Comparison of ENCODE assay signal across 12 cellular contexts in the genomic region with DNA sequence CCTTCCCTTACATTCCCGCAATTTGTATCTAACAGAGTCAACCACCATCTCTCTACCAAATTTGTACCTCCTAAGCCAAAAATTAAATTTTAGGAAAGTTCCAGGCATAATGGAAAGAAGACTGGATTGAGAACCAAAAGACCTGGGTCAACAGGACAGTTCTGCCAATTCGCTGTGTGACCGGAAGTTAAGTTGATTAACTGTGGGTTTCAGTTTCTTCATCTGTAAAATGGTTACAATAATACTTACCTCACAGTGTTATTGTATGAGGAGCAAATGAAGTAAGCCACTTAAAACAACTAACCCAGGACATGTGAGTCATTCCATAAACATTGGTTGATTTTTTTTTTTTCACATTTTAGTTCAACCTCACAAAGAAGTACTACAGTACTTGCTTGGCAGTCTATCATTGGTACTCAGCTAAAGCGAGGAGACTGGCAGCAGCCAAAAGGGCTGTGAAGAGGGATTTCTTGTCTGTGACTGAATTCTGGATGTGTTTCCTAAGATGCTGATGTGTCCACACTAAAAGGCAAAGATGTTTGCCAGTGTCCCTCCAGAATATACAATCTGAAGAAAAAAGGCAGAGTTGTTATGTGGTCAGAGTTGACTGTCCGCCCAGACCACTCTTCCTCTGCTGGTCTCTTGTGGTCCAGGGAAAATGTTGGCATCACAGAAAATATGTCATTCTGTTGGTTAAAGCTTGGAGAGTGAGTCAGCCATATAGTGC.
DNase-seq lines count a peak whose midpoint lies in the region; ATAC-seq and TF ChIP-seq lines count a peak whose summit lies in the region.
"Had no signal": no experiment of that assay in that cellular context is flagged by ENCODE, and none has a peak within 500 bp of the region (broad histone marks: within the 10 kb centered on the region; RNA-seq: fewer than 3 reads in every experiment).

No MANE protein-coding gene starts in this region.

- H3K9me3 ChIP-seq in SK-N-SH (no peaks in the 10 kb centered on the region), thoracic aorta (no peaks in the 10 kb centered on the region), heart left ventricle (no peaks in the 10 kb centered on the region), heart right ventricle (peaks cover 0 to 8% (median 0%) of the 10 kb centered on the region in 11 donors), A673 (ENCODE audit: low read depth, low read length, poor library complexity, severe bottlenecking) (no peaks in the 10 kb centered on the region)
- H3K9me3 ChIP-seq: Caco-2 had no signal

- peak in 1 of 2 experiments; percentile 28; a peak in 1 of 4 replicates for TF ChIP-seq EP300 in SK-N-SH (IDR thresholded peaks at IDR 0.05; ENCODE audit: borderline replicate concordance in 1 of 2, low read depth in 1 of 2, low read length in 1 of 2)

- peak; percentile 76 for ATAC-seq in thoracic aorta (ENCODE audit: insufficient number of reproducible peaks, low FRiP score, low read depth)
- ATAC-seq in heart left ventricle = no peak
- no peak for ATAC-seq in heart right ventricle

- H3F3A ChIP-seq in SK-N-SH (replicated peaks; ENCODE audit: insufficient read depth) = peaks cover 13% of the 10 kb centered on the region

- DNase-seq in GM04504 (ENCODE audit: low read depth) (peak; percentile 20), SK-N-SH (no peak), fibroblast of peridontal ligament (ENCODE audit: extremely low read depth) (peak; percentile 89), thoracic aorta (ENCODE audit: low spot score) (no peak), heart left ventricle (no peak), heart right ventricle (no peak), A673 (ENCODE audit: low spot score) (no peak)
- DNase-seq: Caco-2; KG1; midbrain; stimulated activated CD4-positive, alpha-beta T cell treated with anti-CD3 and anti-CD28 coated beads, Interleukin-4, amount 100 ng/mL, for 24 hours; T-helper 9 cell had no signal

- TF ChIP-seq RAD21 in SK-N-SH (IDR thresholded peaks at IDR 0.05; ENCODE audit: low read length) = no peak

- no peaks in the 10 kb centered on the region for H3K27me3 ChIP-seq in SK-N-SH (ENCODE audit: insufficient read depth)
- no peaks in the 10 kb centered on the region for H3K27me3 ChIP-seq in thoracic aorta (replicated peaks; ENCODE audit: insufficient read depth)
- no peaks in the 10 kb centered on the region for H3K27me3 ChIP-seq in heart left ventricle
- no peaks in the 10 kb centered on the region for H3K27me3 ChIP-seq in heart right ventricle
- no peaks in the 10 kb centered on the region for H3K27me3 ChIP-seq in A673 (replicated peaks; ENCODE audit: insufficient read depth, low read depth, low read length, poor library complexity)

- H3K4me3 ChIP-seq in SK-N-SH (ENCODE audit: low read depth in 2 of 2, low read length in 1 of 2) (no peak overlapping the region), thoracic aorta (no peak overlapping the region), heart left ventricle (no peak overlapping the region), heart right ventricle (no peak overlapping the region), A673 (ENCODE audit: low read depth, low read length, poor library complexity, severe bottlenecking) (no peak overlapping the region)

- POLR2A ChIA-PET in SK-N-SH (lab: Yijun Ruan, JAX) = no interaction called here
- POLR2A ChIA-PET in A673 (lab: Charles Lee; ENCODE audit: low non-redundant PET) = no interaction called here

- no peaks in the 10 kb centered on the region for H3K79me2 ChIP-seq in SK-N-SH (ENCODE audit: insufficient read depth)

- no TSS peak for BruUV-seq in A673 (replicated peaks; lab: Mats Ljungman, UMichigan)

- H3K27ac ChIP-seq in SK-N-SH (ENCODE audit: low read depth in 2 of 2, low read length in 1 of 2) (peak overlapping the region in 1 of 2 experiments; percentile 14; a peak in 1 of 4 replicates), thoracic aorta (peak overlapping the region; percentile 44 to 70), heart left ventricle (no peak overlapping the region), heart right ventricle (no peak overlapping the region), A673 (ENCODE audit: low read depth, low read length, poor library complexity, severe bottlenecking) (no peak overlapping the region)

- CTCF ChIA-PET in SK-N-SH (lab: Yijun Ruan, JAX) = no interaction called here
- CTCF ChIA-PET in A673 (lab: Charles Lee) = no interaction called here

- H3K36me3 ChIP-seq in SK-N-SH (replicated peaks in 1 of 2; ENCODE audit: control insufficient read depth in 1 of 2, insufficient read depth in 2 of 2, low read length in 1 of 2) (no peaks in the 10 kb centered on the region), thoracic aorta (no peaks in the 10 kb centered on the region), heart left ventricle (no peaks in the 10 kb centered on the region), heart right ventricle (no peaks in the 10 kb centered on the region), A673 (ENCODE audit: insufficient read depth, low read length, poor library complexity, severe bottlenecking) (no peaks in the 10 kb centered on the region)

- TF ChIP-seq POLR2A in heart left ventricle (IDR thresholded peaks at IDR 0.05) = no peak

- H3K9me2 ChIP-seq in SK-N-SH = no peaks in the 10 kb centered on the region

- peaks cover 0 to 6% of the 10 kb centered on the region in 2 experiments; a peak in 1 of 4 replicates for H3K4me1 ChIP-seq in SK-N-SH (ENCODE audit: control insufficient read depth in 1 of 2, insufficient read depth in 2 of 2, low read depth in 1 of 2, low read length in 1 of 2)
- H3K4me1 ChIP-seq in thoracic aorta (ENCODE audit: control insufficient read depth in 1 of 2, low read depth in 2 of 2) = peaks cover 0 to 15% of the 10 kb centered on the region in 2 donors
- no peaks in the 10 kb centered on the region for H3K4me1 ChIP-seq in heart left ventricle
- H3K4me1 ChIP-seq in heart right ventricle = peaks cover 0 to 4% (median 0%) of the 10 kb centered on the region in 9 donors
- no peaks in the 10 kb centered on the region for H3K4me1 ChIP-seq in A673 (ENCODE audit: insufficient read depth, low read length, poor library complexity, severe bottlenecking)
- H3K4me1 ChIP-seq: Caco-2 had no signal

- H2AFZ ChIP-seq in SK-N-SH (ENCODE audit: low read depth) = no peak overlapping the region

- no peak overlapping the region; the same call in 1 of the 2 replicates for H3K4me2 ChIP-seq in SK-N-SH

- TF ChIP-seq CTCF in SK-N-SH (IDR thresholded peaks at IDR 0.05) (no peak), thoracic aorta (IDR thresholded peaks at IDR 0.05) (no peak), heart left ventricle (IDR thresholded peaks at IDR 0.05) (no peak), heart right ventricle (IDR thresholded peaks at IDR 0.05) (no peak), A673 (conservative IDR thresholded peaks at IDR 0.05; ENCODE audit: low read depth, low read length) (no peak)

- no peak overlapping the region for H3K9ac ChIP-seq in SK-N-SH

- WGBS in SK-N-SH (ENCODE audit: low lambda C conversion rate) = 86% methylated on average over 5 of the region's 5 CpGs
- WGBS in heart left ventricle, 4 donors = 93 to 96% (median 94%) methylated on average over 5 of the region's 5 CpGs
- WGBS in heart right ventricle, 2 donors = 95 to 97% methylated on average over 5 of the region's 5 CpGs

- intact Hi-C loops in heart left ventricle (cut with DNase I) = no loop called here
- intact Hi-C loops in heart right ventricle (cut with DNase I) = no loop called here
- intact Hi-C loops in A673 (cut with micrococcal nuclease; ENCODE audit: unreplicated experiment) = no loop called here

- no peaks in the 10 kb centered on the region for H4K20me1 ChIP-seq in SK-N-SH (ENCODE audit: insufficient read depth)

TF ChIP-seq in SK-N-SH, 30 proteins besides CTCF, POLR2A, EP300 and RAD21:
- TF ChIP-seq SMC3 (IDR thresholded peaks at IDR 0.05; ENCODE audit: low read depth, low read length) = no peak
- TF ChIP-seq FOXM1 (IDR thresholded peaks at IDR 0.05; ENCODE audit: low read depth) = 0 out of 2 replicates have a peak, but pooled peaks have one; percentile 58
- peak; percentile 45 for TF ChIP-seq JUND (IDR thresholded peaks at IDR 0.05)
- peak; percentile 38; the same call in 1 of the 2 replicates for TF ChIP-seq TEAD4 (IDR thresholded peaks at IDR 0.05; ENCODE audit: borderline replicate concordance, insufficient read depth)
- TF ChIP-seq FOSL2 (IDR thresholded peaks at IDR 0.05; ENCODE audit: borderline replicate concordance, low read depth) = peak; percentile 36; the same call in 1 of the 2 replicates
- TF ChIP-seq, protein P1, sequence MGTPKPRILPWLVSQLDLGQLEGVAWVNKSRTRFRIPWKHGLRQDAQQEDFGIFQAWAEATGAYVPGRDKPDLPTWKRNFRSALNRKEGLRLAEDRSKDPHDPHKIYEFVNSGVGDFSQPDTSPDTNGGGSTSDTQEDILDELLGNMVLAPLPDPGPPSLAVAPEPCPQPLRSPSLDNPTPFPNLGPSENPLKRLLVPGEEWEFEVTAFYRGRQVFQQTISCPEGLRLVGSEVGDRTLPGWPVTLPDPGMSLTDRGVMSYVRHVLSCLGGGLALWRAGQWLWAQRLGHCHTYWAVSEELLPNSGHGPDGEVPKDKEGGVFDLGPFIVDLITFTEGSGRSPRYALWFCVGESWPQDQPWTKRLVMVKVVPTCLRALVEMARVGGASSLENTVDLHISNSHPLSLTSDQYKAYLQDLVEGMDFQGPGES (IDR thresholded peaks at IDR 0.05; ENCODE audit: low read depth, low read length) = no peak
- peak; percentile 69 for TF ChIP-seq NFIC (IDR thresholded peaks at IDR 0.05; ENCODE audit: borderline replicate concordance)
- no peak for TF ChIP-seq SIN3A (IDR thresholded peaks at IDR 0.05; ENCODE audit: borderline replicate concordance, low read depth, low read length)
- TF ChIP-seq, protein P2, sequence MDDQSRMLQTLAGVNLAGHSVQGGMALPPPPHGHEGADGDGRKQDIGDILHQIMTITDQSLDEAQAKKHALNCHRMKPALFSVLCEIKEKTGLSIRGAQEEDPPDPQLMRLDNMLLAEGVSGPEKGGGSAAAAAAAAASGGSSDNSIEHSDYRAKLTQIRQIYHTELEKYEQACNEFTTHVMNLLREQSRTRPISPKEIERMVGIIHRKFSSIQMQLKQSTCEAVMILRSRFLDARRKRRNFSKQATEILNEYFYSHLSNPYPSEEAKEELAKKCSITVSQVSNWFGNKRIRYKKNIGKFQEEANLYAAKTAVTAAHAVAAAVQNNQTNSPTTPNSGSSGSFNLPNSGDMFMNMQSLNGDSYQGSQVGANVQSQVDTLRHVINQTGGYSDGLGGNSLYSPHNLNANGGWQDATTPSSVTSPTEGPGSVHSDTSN (IDR thresholded peaks at IDR 0.05) = peak; percentile 65
- TF ChIP-seq TCF12 (IDR thresholded peaks at IDR 0.05) = peak; percentile 78

Comparison
In these comparisons a context has a peak if more than half of its experiments do, and no peak if none do; other contexts are left out.
1. DNase-seq: peak in GM04504 (single experiment) and fibroblast of peridontal ligament (single experiment); none in SK-N-SH (single experiment), thoracic aorta (single experiment), heart left ventricle (0 of 5), heart right ventricle (0 of 2) and A673 (single experiment).
2. H3K27ac ChIP-seq: peak in thoracic aorta (2 of 2); none in heart left ventricle (0 of 12), heart right ventricle (0 of 10) and A673 (single experiment).